ENCODE assay signal across 30 cellular contexts in genomic region chr5:151703780-151704179, GRCh38.
"Had no signal": no experiment of that assay in that cellular context is flagged by ENCODE, and none has a peak within 500 bp of the region (broad histone marks: within the 10 kb centered on the region; RNA-seq: fewer than 3 reads in every experiment).

No MANE protein-coding gene starts in this region.

- H3K4me3 ChIP-seq: cardiac muscle cell, coronary artery, dorsolateral prefrontal cortex, gastrocnemius medialis, left ventricle myocardium inferior, lung, mucosa of descending colon, ovary, right atrium auricular region, spleen, thoracic aorta, uterus had no signal

- H3K9me3 ChIP-seq: gastrocnemius medialis, left ventricle myocardium inferior, mucosa of descending colon, ovary, right atrium auricular region, spleen, thoracic aorta, uterus had no signal

- H3K9me3 Mint-ChIP-seq: brain; nephron progenitor cell; stimulated activated naive CD8-positive, alpha-beta T cell treated with anti-CD3 and anti-CD28 coated beads, Interleukin-15, Interleukin-2, amounts not matched to agents 100 ng/mL and 50 ng/mL, for 24 hours had no signal

- H3K36me3 ChIP-seq: cardiac muscle cell, gastrocnemius medialis, left ventricle myocardium inferior, ovary, right atrium auricular region, spleen, thoracic aorta, uterus had no signal

- ATAC-seq: mucosa of descending colon had no signal

- DNase-seq: activated CD4-positive, alpha-beta T cell treated with anti-CD3 and anti-CD28 coated beads for 4 hours; activated CD4-positive, alpha-beta T cell treated with anti-CD3 and anti-CD28 coated beads, Interleukin-2, amount 50 U/mL, for 4 hours; activated CD8-positive, alpha-beta memory T cell treated with anti-CD3 and anti-CD28 coated beads for 24 hours; activated effector memory CD4-positive, alpha-beta T cell treated with Interleukin-2 at 50 U/mL for 16 hours; activated naive CD4-positive, alpha-beta T cell treated with Interleukin-2 at 50 U/mL for 16 hours; aorta; cerebellar nuclear complex; dorsolateral prefrontal cortex; effector memory CD4-positive, alpha-beta T cell; glutamatergic neuron; left ventricle myocardium inferior; mesendoderm; mucosa of descending colon; nephron progenitor cell; ovary; spleen; stimulated activated CD4-positive, alpha-beta T cell treated with anti-CD3 and anti-CD28 coated beads, Interleukin-4, amount 100 ng/mL, for 1 hour; T-helper 1 cell; trophoblast cell; uterus had no signal

- H3K27me3 ChIP-seq: cardiac muscle cell, dorsolateral prefrontal cortex, gastrocnemius medialis, ovary, right atrium auricular region, spleen, uterus had no signal

- H3K36me3 Mint-ChIP-seq: activated naive CD8-positive, alpha-beta T cell; brain had no signal

- H3K27ac ChIP-seq: cardiac muscle cell, coronary artery, dorsolateral prefrontal cortex, left ventricle myocardium inferior, ovary, right atrium auricular region, spleen, VCaP had no signal

- H3K4me3 Mint-ChIP-seq: activated naive CD8-positive, alpha-beta T cell; brain; nephron progenitor cell; stimulated activated naive CD8-positive, alpha-beta T cell treated with anti-CD3 and anti-CD28 coated beads, Interleukin-15, Interleukin-2, amounts not matched to agents 100 ng/mL and 50 ng/mL, for 24 hours had no signal

- H3K27me3 Mint-ChIP-seq: activated naive CD8-positive, alpha-beta T cell; brain; stimulated activated naive CD8-positive, alpha-beta T cell treated with anti-CD3 and anti-CD28 coated beads, Interleukin-15, Interleukin-2, amounts not matched to agents 100 ng/mL and 50 ng/mL, for 24 hours had no signal

- H3K27ac Mint-ChIP-seq: activated naive CD8-positive, alpha-beta T cell; stimulated activated naive CD8-positive, alpha-beta T cell treated with anti-CD3 and anti-CD28 coated beads, Interleukin-15, Interleukin-2, amounts not matched to agents 100 ng/mL and 50 ng/mL, for 24 hours had no signal
